2 cellular contexts compared by ENCODE assay signal in genomic region chr5:53373420-53374188, GRCh38.
TF ChIP-seq lines count a peak whose summit lies in the region.

No MANE protein-coding gene starts in this region.

TF ChIP-seq in IMR-90, 13 proteins besides CTCF, POLR2A, EP300 and RAD21 (continued from another document):
- TF ChIP-seq CHD1 (IDR thresholded peaks at IDR 0.05; ENCODE audit: low read depth, low read length), result no peak
- no peak for TF ChIP-seq USF2 (IDR thresholded peaks at IDR 0.05; ENCODE audit: low read depth, low read length)
- TF ChIP-seq ELK1 (IDR thresholded peaks at IDR 0.05; ENCODE audit: borderline replicate concordance, low read depth, low read length), result no peak
- TF ChIP-seq FOS (IDR thresholded peaks at IDR 0.05; ENCODE audit: low read depth, low read length), result no peak
- TF ChIP-seq SMC3 (IDR thresholded peaks at IDR 0.05; ENCODE audit: low read depth, low read length), result no peak
- TF ChIP-seq RFX5 (IDR thresholded peaks at IDR 0.05; ENCODE audit: low read depth, low read length), result no peak
TF ChIP-seq in IMR-90: peak in this region for 0.

TF ChIP-seq in SK-N-SH, 30 proteins besides CTCF, POLR2A, EP300 and RAD21 (continued from another document):
- TF ChIP-seq PBX3 (IDR thresholded peaks at IDR 0.05) (peak; percentile 73), TCF12 (IDR thresholded peaks at IDR 0.05) (peak; percentile 87), USF2 (IDR thresholded peaks at IDR 0.05; ENCODE audit: borderline replicate concordance, low read depth, low read length) (no peak), YY1 (IDR thresholded peaks at IDR 0.05; ENCODE audit: low read depth) (peak; percentile 43; the same call in 1 of the 2 replicates), NFIC (IDR thresholded peaks at IDR 0.05; ENCODE audit: borderline replicate concordance) (peak; percentile 35), MEF2A (IDR thresholded peaks at IDR 0.05; ENCODE audit: borderline replicate concordance, low read depth) (peak; percentile 92), POLR2AphosphoS5 (IDR thresholded peaks at IDR 0.05; ENCODE audit: low read depth, low read length) (peak; percentile 40; the same call in 1 of the 2 replicates), FOXJ3 (CRISPR knock-in tag; IDR thresholded peaks at IDR 0.05) (no peak), FOXM1 (IDR thresholded peaks at IDR 0.05; ENCODE audit: low read depth) (peak; percentile 60; the same call in 1 of the 2 replicates), FOSL2 (IDR thresholded peaks at IDR 0.05; ENCODE audit: borderline replicate concordance, low read depth) (peak; percentile 71)
TF ChIP-seq in SK-N-SH: peak in this region for 11.
